33 cellular contexts compared by ENCODE assay signal in genomic region chr1:79186260-79186659, GRCh38.
"Had no signal": no experiment of that assay in that cellular context is flagged by ENCODE, and none has a peak within 500 bp of the region (broad histone marks: within the 10 kb centered on the region; RNA-seq: fewer than 3 reads in every experiment).

No MANE protein-coding gene starts in this region.

- FAIRE-seq: astrocyte had no signal

- H3K27ac Mint-ChIP-seq: activated B cell treated with CpG ODN at 0.5 μM for 24 hours; activated CD4-positive, alpha-beta memory T cell treated with anti-CD3 and anti-CD28 coated beads for 36 hours; activated naive CD4-positive, alpha-beta T cell treated with anti-CD3 and anti-CD28 coated beads for 36 hours; activated naive CD4-positive, alpha-beta T cell treated with anti-CD3 and anti-CD28 coated beads, Interleukin-2, amount 50 U/mL, for 72 hours; activated T-helper 1 cell treated with anti-CD3 and anti-CD28 coated beads, Interleukin-12 subunit alpha, Interleukin-12 subunit beta, Interleukin-2, Interleukin-4 antibody, amounts not matched to agents 30 ng/mL and 10 ng/mL and 1 ng/mL, durations not matched to agents 14 hours and 24 hours and 36 hours; T-helper 1 cell treated with Interleukin-12 subunit alpha and Interleukin-12 subunit beta and Interleukin-4 antibody, amounts not matched to agents 30 μg/mL and 1 μg/mL, for 36 hours; T-helper 2 cell treated with Interferon-gamma antibody and Interleukin-4, amounts not matched to agents 5 μg/mL and 100 μg/mL, for 36 hours had no signal

- H3K27me3 ChIP-seq: adrenal gland, body of pancreas, breast epithelium, SJSA1 had no signal

- H3K4me1 Mint-ChIP-seq: activated B cell treated with CpG ODN at 0.5 μM for 24 hours had no signal

- H3K36me3 Mint-ChIP-seq: activated CD4-positive, alpha-beta memory T cell treated with anti-CD3 and anti-CD28 coated beads for 36 hours; activated naive CD4-positive, alpha-beta T cell treated with anti-CD3 and anti-CD28 coated beads, Interleukin-2, amount 50 U/mL, for 72 hours had no signal

- H3K27me3 Mint-ChIP-seq: activated B cell treated with CpG ODN at 0.5 μM for 24 hours; activated CD4-positive, alpha-beta memory T cell treated with anti-CD3 and anti-CD28 coated beads for 36 hours had no signal

- H3K4me3 Mint-ChIP-seq: activated B cell treated with CpG ODN at 0.5 μM for 24 hours; activated CD4-positive, alpha-beta memory T cell treated with anti-CD3 and anti-CD28 coated beads for 36 hours; activated naive CD4-positive, alpha-beta T cell treated with anti-CD3 and anti-CD28 coated beads for 36 hours; activated T-cell treated with anti-CD3 and anti-CD28 coated beads, Interleukin-2, amount 50 U/mL, for 4 hours; activated T-helper 1 cell treated with anti-CD3 and anti-CD28 coated beads, Interleukin-12 subunit alpha, Interleukin-12 subunit beta, Interleukin-2, Interleukin-4 antibody, amounts not matched to agents 30 ng/mL and 10 ng/mL and 1 ng/mL, durations not matched to agents 14 hours and 24 hours and 36 hours; T-helper 1 cell treated with Interleukin-12 subunit alpha and Interleukin-12 subunit beta and Interleukin-4 antibody, amounts not matched to agents 30 μg/mL and 1 μg/mL, for 36 hours; T-helper 2 cell treated with Interferon-gamma antibody and Interleukin-4, amounts not matched to agents 5 μg/mL and 100 μg/mL, for 36 hours had no signal

- DNase-seq: activated B cell treated with CpG ODN at 0.5 μM for 24 hours; activated CD4-positive, alpha-beta memory T cell treated with anti-CD3 and anti-CD28 coated beads for 36 hours; activated CD4-positive, alpha-beta T cell treated with anti-CD3 and anti-CD28 coated beads for 4 hours; activated CD4-positive, alpha-beta T cell treated with anti-CD3 and anti-CD28 coated beads, Interleukin-2, amount 50 U/mL, for 1 hour; activated CD4-positive, CD25-positive, alpha-beta regulatory T cell treated with anti-CD3 and anti-CD28 coated beads, Interleukin-2, amount 50 U/mL, for 72 hours; activated CD8-positive, alpha-beta memory T cell treated with anti-CD3 and anti-CD28 coated beads, Interleukin-2, amount 50 U/mL, for 4 hours; activated gamma-delta T cell treated with Interleukin-2 at 50 U/mL for 16 hours; activated naive CD4-positive, alpha-beta T cell treated with anti-CD3 and anti-CD28 coated beads for 36 hours; activated T-cell treated with anti-CD3 and anti-CD28 coated beads for 4 hours; activated T-cell treated with anti-CD3 and anti-CD28 coated beads, Interleukin-2, amount 50 U/mL, for 4 hours; adrenal gland; body of pancreas; KG1; NCI-H1092 treated with DMSO at 0.1 percent for 48 hours; NCI-H1417; NCI-H146; NCI-H187; NCI-H2029 treated with DMSO at 0.1 percent for 48 hours; NCI-H2107; NCI-H2171; NCI-H510A; NCI-H526; NCI-H748 treated with DMSO at 0.1 percent for 48 hours; PC-9; SHP77 treated with DMSO at 0.1 percent for 48 hours; SK-N-SH had no signal

- H3K9me3 Mint-ChIP-seq: activated CD4-positive, alpha-beta memory T cell treated with anti-CD3 and anti-CD28 coated beads for 36 hours; activated naive CD4-positive, alpha-beta T cell treated with anti-CD3 and anti-CD28 coated beads for 36 hours; activated T-cell treated with anti-CD3 and anti-CD28 coated beads, Interleukin-2, amount 50 U/mL, for 4 hours; activated T-helper 1 cell treated with anti-CD3 and anti-CD28 coated beads, Interleukin-12 subunit alpha, Interleukin-12 subunit beta, Interleukin-2, Interleukin-4 antibody, amounts not matched to agents 30 ng/mL and 10 ng/mL and 1 ng/mL, durations not matched to agents 14 hours and 24 hours and 36 hours; T-helper 1 cell treated with Interleukin-12 subunit alpha and Interleukin-12 subunit beta and Interleukin-4 antibody, amounts not matched to agents 30 μg/mL and 1 μg/mL, for 36 hours; T-helper 2 cell treated with Interferon-gamma antibody and Interleukin-4, amounts not matched to agents 5 μg/mL and 100 μg/mL, for 36 hours had no signal

- H3K4me2 ChIP-seq: PC-9, SK-N-SH had no signal

- H3K4me1 ChIP-seq: adrenal gland, body of pancreas, breast epithelium had no signal

- ATAC-seq: activated naive CD4-positive, alpha-beta T cell treated with anti-CD3 and anti-CD28 coated beads, Interleukin-2, amount 50 U/mL, for 72 hours; activated T-cell treated with anti-CD3 and anti-CD28 coated beads, Interleukin-2, amount 50 U/mL, for 4 hours; body of pancreas had no signal

- H3K36me3 ChIP-seq: adrenal gland, breast epithelium, SJSA1 had no signal

- H3K9me3 ChIP-seq: body of pancreas, breast epithelium, SJSA1, SK-N-SH had no signal

- H3K4me3 ChIP-seq: adrenal gland, body of pancreas, PC-9, SJSA1 had no signal

- H3K27ac ChIP-seq: adrenal gland, body of pancreas, breast epithelium, PC-9, SJSA1 had no signal
